18 cellular contexts compared by ENCODE assay signal in the genomic region with DNA sequence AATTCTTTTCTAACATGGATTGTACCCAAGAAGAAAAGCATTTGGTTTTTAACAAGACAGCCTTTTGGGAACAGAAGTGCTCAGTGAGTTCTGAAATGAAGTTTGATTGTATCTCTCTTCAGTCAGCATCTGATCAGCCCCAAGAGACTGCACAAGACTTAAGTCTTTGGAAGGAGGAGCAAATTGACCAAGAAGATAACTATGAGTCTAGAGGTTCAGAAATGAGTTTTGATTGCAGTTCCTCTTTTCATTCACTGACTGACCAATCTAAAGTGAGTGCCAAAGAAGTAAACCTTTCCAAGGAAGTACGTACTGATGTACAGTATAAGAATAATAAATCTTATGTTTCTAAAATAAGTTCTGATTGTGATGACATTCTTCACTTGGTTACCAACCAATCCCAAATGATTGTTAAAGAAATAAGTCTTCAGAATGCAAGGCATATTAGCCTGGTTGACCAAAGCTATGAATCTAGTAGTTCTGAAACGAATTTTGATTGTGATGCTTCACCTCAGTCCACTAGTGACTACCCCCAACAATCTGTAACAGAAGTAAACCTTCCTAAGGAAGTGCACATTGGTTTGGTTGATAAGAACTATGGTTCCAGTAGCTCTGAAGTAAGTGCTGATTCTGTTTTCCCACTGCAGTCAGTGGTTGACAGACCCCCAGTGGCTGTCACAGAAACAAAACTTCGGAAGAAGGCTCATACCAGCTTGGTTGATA.
DNase-seq lines count a peak whose midpoint lies in the region; ATAC-seq, FAIRE-seq and TF ChIP-seq lines count a peak whose summit lies in the region.
"Had no signal": no experiment of that assay in that cellular context is flagged by ENCODE, and none has a peak within 500 bp of the region (broad histone marks: within the 10 kb centered on the region; RNA-seq: fewer than 3 reads in every experiment).

No MANE protein-coding gene starts in this region.

- DNase-seq in D721Med (ENCODE audit: insufficient read length, low spot score): no peak
- no peak for DNase-seq in NCI-H2081 treated with DMSO at 0.1 percent for 48 hours (lab: John Stamatoyannopoulos, UW)
- DNase-seq in RCC 7860 (ENCODE audit: low spot score): no peak
- DNase-seq in SKM-1 (lab: John Stamatoyannopoulos, UW; ENCODE audit: unreplicated experiment): no peak
- DNase-seq: activated CD8-positive, alpha-beta memory T cell treated with anti-CD3 and anti-CD28 coated beads, Interleukin-2, amount 50 U/mL, for 48 hours; activated naive CD4-positive, alpha-beta T cell treated with Interleukin-2 at 50 U/mL for 16 hours; mammary epithelial cell; naive thymus-derived CD8-positive, alpha-beta T cell; NCI-H1436 treated with DMSO at 0.1 percent for 48 hours; NCI-H446 treated with DMSO at 0.1 percent for 48 hours; posterior cingulate gyrus; SHP77; trophoblast cell had no signal

- no peak for TF ChIP-seq CTCF in D721Med (IDR thresholded peaks at IDR 0.05; ENCODE audit: insufficient read depth, missing control alignments)

- FAIRE-seq in D721Med (lab: Jason Lieb, UNC) (peak; percentile 46), RCC 7860 (lab: Jason Lieb, UNC) (no peak)

- ATAC-seq in GM19035 (IDR thresholded peaks at IDR 0.05; ENCODE audit: unreplicated experiment) (peak; percentile 50), GM21786 (IDR thresholded peaks at IDR 0.05; ENCODE audit: unreplicated experiment) (peak; percentile 89), HG03342 (IDR thresholded peaks at IDR 0.05; ENCODE audit: unreplicated experiment) (peak; percentile 74), HG02840 (IDR thresholded peaks at IDR 0.05; ENCODE audit: low FRiP score, unreplicated experiment) (no peak)
- ATAC-seq: HCT116; naive thymus-derived CD8-positive, alpha-beta T cell had no signal
